In genomic region chr7:51679358-51679757, GRCh38 we compare ENCODE assay signal across 9 cellular contexts.
"Had no signal": no experiment of that assay in that cellular context is flagged by ENCODE, and none has a peak within 500 bp of the region (broad histone marks: within the 10 kb centered on the region; RNA-seq: fewer than 3 reads in every experiment).

No MANE protein-coding gene starts in this region.

- DNase-seq: GOT3, H9, HCEC 1CT, Karpas-422, KBM-7 had no signal

- H3K27me3 Mint-ChIP-seq: IgD-negative memory B cell had no signal

- H3K4me2 ChIP-seq: KMS-11 had no signal

- H3K27ac ChIP-seq: KMS-11 had no signal

- H3K9ac ChIP-seq: KMS-11 had no signal

- H3K4me3 Mint-ChIP-seq: H9, IgD-negative memory B cell had no signal

- H3K4me1 Mint-ChIP-seq: H9, IgD-negative memory B cell had no signal

- H3K27ac Mint-ChIP-seq: H9, IgD-negative memory B cell had no signal

- FAIRE-seq: H54, HTR-8/SVneo had no signal

- H3K36me3 Mint-ChIP-seq: IgD-negative memory B cell had no signal
